Comparison of ENCODE assay signal across 8 cellular contexts in genomic region chr10:63166742-63167258, GRCh38. TPM values are rescaled to one million over a fixed set of nuclear protein-coding genes. Genes with fewer than 3 reads are reported as not detected.
DNase-seq lines count a peak whose midpoint lies in the region; ATAC-seq and TF ChIP-seq lines count a peak whose summit lies in the region.

No MANE protein-coding gene starts in this region.

- H3K4me3 ChIP-seq in vagina, result no peak overlapping the region

- no peaks in the 10 kb centered on the region for H3K4me1 ChIP-seq in vagina

- H3K4me1 Mint-ChIP-seq in effector memory CD8-positive, alpha-beta T cell (ENCODE audit: low read depth in 2 of 2), result peaks cover 0 to 4% of the 10 kb centered on the region in 2 donors

- in situ Hi-C loops in Caki2 (cut with HindIII; ENCODE audit: low pct_unique_long_range_greater_than_20kb, low sequenced_read_pairs), result loop anchor here (25.0 kb wide), 2 partner anchors 546 to 579 kb away; no protein-coding TSS in a partner anchor

- TF ChIP-seq POLR2A in vagina (IDR thresholded peaks at IDR 0.05), result no peak

- no peaks in the 10 kb centered on the region for H3K27me3 ChIP-seq in vagina

- H3K36me3 Mint-ChIP-seq in effector memory CD8-positive, alpha-beta T cell (ENCODE audit: insufficient read depth), result peaks cover 41% of the 10 kb centered on the region

- DNase-seq in Caki2 (ENCODE audit: low read depth) (peak; percentile 65), KG1 (lab: John Stamatoyannopoulos, UW) (peak; percentile 49), RKO (ENCODE audit: low spot score) (peak; percentile 82), lung microvascular endothelial cell (ENCODE audit: low read depth in 2 of 2) (peak; percentile 89), vagina (ENCODE audit: extremely low spot score in 2 of 2) (no peak)
- DNase-seq in effector memory CD8-positive, alpha-beta T cell, result peak; percentile 26 to 29 (median 28)
- DNase-seq in stimulated activated CD8-positive, alpha-beta memory T cell treated with anti-CD3 and anti-CD28 coated beads, Interleukin-4, amount 100 ng/mL, for 48 hours, result no peak

- ATAC-seq in GM19043 (IDR thresholded peaks at IDR 0.05; ENCODE audit: low read depth, unreplicated experiment), result peak; percentile 55
- peak; percentile 86 for ATAC-seq in effector memory CD8-positive, alpha-beta T cell (replicated peaks)

- H3K27me3 Mint-ChIP-seq in effector memory CD8-positive, alpha-beta T cell, result no peaks in the 10 kb centered on the region

- H3K9me3 ChIP-seq in vagina, result no peaks in the 10 kb centered on the region

- H3K27ac Mint-ChIP-seq in effector memory CD8-positive, alpha-beta T cell, result no peak overlapping the region

- no peak overlapping the region for H3K27ac ChIP-seq in vagina

- intact Hi-C loops in vagina (cut with DNase I), result no loop called here

- peaks cover 0 to 11% of the 10 kb centered on the region in 2 donors for H3K36me3 ChIP-seq in vagina

- TF ChIP-seq CTCF in vagina (IDR thresholded peaks at IDR 0.05), result peak; percentile 34 to 89 (median 84)

- no peak overlapping the region for H3K4me3 Mint-ChIP-seq in effector memory CD8-positive, alpha-beta T cell

- no peaks in the 10 kb centered on the region for H3K9me3 Mint-ChIP-seq in effector memory CD8-positive, alpha-beta T cell

RNA-seq across cellular contexts. Expression of gene NRBF2, which starts 33.7 kb away (rescaled TPM):
- 25.9 and 36.5 TPM in 2 replicates for total RNA-seq in Caki2 (2014; rRNA removed; shearing (Covaris generic); ENCODE audit: low replicate concordance)
- total RNA-seq in lung microvascular endothelial cell (13.1 and 16.3 TPM in 2 replicates), vagina (16.5 TPM)

Comparison
In these comparisons a context has a peak if more than half of its experiments do, and no peak if none do; other contexts are left out.
1. DNase-seq: peak in Caki2 (single experiment), KG1 (single experiment), RKO (single experiment), effector memory CD8-positive, alpha-beta T cell (3 of 3) and lung microvascular endothelial cell (2 of 2); none in vagina (0 of 2) and stimulated activated CD8-positive, alpha-beta memory T cell treated with anti-CD3 and anti-CD28 coated beads, Interleukin-4, amount 100 ng/mL, for 48 hours (single experiment).